2 cellular contexts compared by ENCODE assay signal in the genomic region with DNA sequence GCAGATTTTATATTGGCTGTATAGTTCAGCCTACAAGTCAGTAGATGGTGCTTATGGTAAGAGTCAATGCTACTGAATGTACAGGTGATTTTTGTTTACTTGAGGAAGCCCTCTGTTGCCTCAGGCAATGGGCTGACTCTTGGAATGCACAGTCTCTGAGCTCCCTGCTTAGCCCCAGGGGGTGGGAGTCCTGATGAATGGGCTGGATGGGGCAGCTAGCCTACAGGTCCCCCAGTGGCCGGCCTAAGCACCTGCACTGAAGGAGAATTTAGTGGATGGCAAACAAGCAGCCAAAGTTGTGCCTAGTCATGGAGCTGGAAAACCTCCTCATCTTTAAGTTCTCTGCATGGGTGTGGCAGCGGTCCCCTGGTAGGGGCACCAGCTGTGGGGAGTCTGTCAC.
TF ChIP-seq lines count a peak whose summit lies in the region.

No MANE protein-coding gene starts in this region.

TF ChIP-seq in A549, 52 proteins besides CTCF, POLR2A, EP300 and RAD21:
- no peak for TF ChIP-seq MAZ (IDR thresholded peaks at IDR 0.05; ENCODE audit: borderline replicate concordance, low read depth, low read length)
- TF ChIP-seq ZC3H11A (IDR thresholded peaks at IDR 0.05), result no peak
- no peak for TF ChIP-seq ZFP36 (IDR thresholded peaks at IDR 0.05; ENCODE audit: borderline replicate concordance, partially characterized antibody)
TF ChIP-seq in A549: peak in this region for 0.

TF ChIP-seq in H1, 55 proteins besides CTCF, POLR2A, EP300 and RAD21:
- TF ChIP-seq, protein P1, sequence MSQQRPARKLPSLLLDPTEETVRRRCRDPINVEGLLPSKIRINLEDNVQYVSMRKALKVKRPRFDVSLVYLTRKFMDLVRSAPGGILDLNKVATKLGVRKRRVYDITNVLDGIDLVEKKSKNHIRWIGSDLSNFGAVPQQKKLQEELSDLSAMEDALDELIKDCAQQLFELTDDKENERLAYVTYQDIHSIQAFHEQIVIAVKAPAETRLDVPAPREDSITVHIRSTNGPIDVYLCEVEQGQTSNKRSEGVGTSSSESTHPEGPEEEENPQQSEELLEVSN (IDR thresholded peaks at IDR 0.05), result no peak
